Comparison of ENCODE assay signal across 1 cellular context in genomic region chr17:6161456-6161855, GRCh38.
TF ChIP-seq lines count a peak whose summit lies in the region.

No MANE protein-coding gene starts in this region.

TF ChIP-seq in H1, 55 proteins besides CTCF, POLR2A, EP300 and RAD21 (continued from another document):
- no peak for TF ChIP-seq ZNF274 (IDR thresholded peaks at IDR 0.05; ENCODE audit: borderline replicate concordance, extremely low read depth, low read length)
- TF ChIP-seq SP2 (IDR thresholded peaks at IDR 0.05; ENCODE audit: low read length) = no peak
- TF ChIP-seq POU5F1 (IDR thresholded peaks at IDR 0.05; ENCODE audit: low read depth, low read length) = no peak
- TF ChIP-seq SIX5 (IDR thresholded peaks at IDR 0.05; ENCODE audit: low read depth, low read length) = no peak
- TF ChIP-seq JUND (IDR thresholded peaks at IDR 0.05; ENCODE audit: low read length) = no peak
- TF ChIP-seq ASH2L (IDR thresholded peaks at IDR 0.05; ENCODE audit: low read length) = no peak
